In genomic region chr4:66376396-66376795, GRCh38 we compare ENCODE assay signal across 27 cellular contexts.
"Had no signal": no experiment of that assay in that cellular context is flagged by ENCODE, and none has a peak within 500 bp of the region (broad histone marks: within the 10 kb centered on the region; RNA-seq: fewer than 3 reads in every experiment).

No MANE protein-coding gene starts in this region.

- H3K9me3 ChIP-seq: gastroesophageal sphincter, ovary, psoas muscle, sigmoid colon, thyroid gland, vagina had no signal

- H3K36me3 ChIP-seq: gastroesophageal sphincter, heart left ventricle, ovary, sigmoid colon, stomach, thyroid gland, vagina had no signal

- H3K27me3 ChIP-seq: dorsolateral prefrontal cortex, foreskin keratinocyte, gastroesophageal sphincter, heart left ventricle, hepatocyte, ovary, sigmoid colon, stomach, thyroid gland, vagina had no signal

- H3K4me3 ChIP-seq: dorsolateral prefrontal cortex, gastroesophageal sphincter, heart left ventricle, hepatocyte, lung, ovary, psoas muscle, sigmoid colon, stomach, thyroid gland, vagina had no signal

- H3K27ac ChIP-seq: dorsolateral prefrontal cortex, epithelial cell of prostate, foreskin keratinocyte, gastroesophageal sphincter, heart left ventricle, hepatocyte, ovary, psoas muscle, sigmoid colon, stomach, thyroid gland, vagina had no signal

- H3K27me3 Mint-ChIP-seq: memory B cell had no signal

- ATAC-seq: esophagus mucosa; foreskin keratinocyte; gastroesophageal sphincter; heart left ventricle; left lobe of liver; natural killer cell; psoas muscle; stimulated activated effector memory CD8-positive, alpha-beta T cell treated with anti-CD3 and anti-CD28 coated beads, Interleukin-12 subunit alpha, Interleukin-12 subunit beta, amount 100 ng/mL, for 72 hours had no signal

- DNase-seq: dorsolateral prefrontal cortex; effector CD8-positive, alpha-beta T cell; endodermal cell; foreskin keratinocyte; heart left ventricle; kidney; natural killer cell; occipital lobe; ovary; posterior cingulate gyrus; psoas muscle; sigmoid colon; stimulated activated CD4-positive, alpha-beta T cell treated with anti-CD3 and anti-CD28 coated beads, Interleukin-2, amount 100 ng/mL, for 24 hours; stimulated activated CD4-positive, alpha-beta T cell treated with anti-CD3 and anti-CD28 coated beads, Interleukin-4, amount 100 ng/mL, for 24 hours; stimulated activated naive CD4-positive, alpha-beta T cell treated with Interleukin-2 at 50 U/mL for 16 hours; stomach; thyroid gland; trophoblast cell had no signal

- H3K36me3 Mint-ChIP-seq: memory B cell; natural killer cell; stimulated activated effector memory CD8-positive, alpha-beta T cell treated with anti-CD3 and anti-CD28 coated beads, Interleukin-12 subunit alpha, Interleukin-12 subunit beta, amount 100 ng/mL, for 72 hours had no signal

- H3K27ac Mint-ChIP-seq: endodermal cell; memory B cell; natural killer cell; stimulated activated effector memory CD8-positive, alpha-beta T cell treated with anti-CD3 and anti-CD28 coated beads, Interleukin-12 subunit alpha, Interleukin-12 subunit beta, amount 100 ng/mL, for 72 hours had no signal

- H3K9me3 Mint-ChIP-seq: endodermal cell had no signal

- H3K4me3 Mint-ChIP-seq: endodermal cell; memory B cell; natural killer cell; stimulated activated effector memory CD8-positive, alpha-beta T cell treated with anti-CD3 and anti-CD28 coated beads, Interleukin-12 subunit alpha, Interleukin-12 subunit beta, amount 100 ng/mL, for 72 hours had no signal

- H3K4me1 Mint-ChIP-seq: memory B cell; natural killer cell; stimulated activated effector memory CD8-positive, alpha-beta T cell treated with anti-CD3 and anti-CD28 coated beads, Interleukin-12 subunit alpha, Interleukin-12 subunit beta, amount 100 ng/mL, for 72 hours had no signal

- H3K4me1 ChIP-seq: foreskin keratinocyte, gastroesophageal sphincter, heart left ventricle, psoas muscle, sigmoid colon, stomach, thyroid gland, vagina had no signal
